Comparison of ENCODE assay signal across 19 cellular contexts in genomic region chr6:35203680-35204079, GRCh38. TPM values are rescaled to one million over a fixed set of nuclear protein-coding genes. Genes with fewer than 3 reads are reported as not detected.
"Had no signal": no experiment of that assay in that cellular context is flagged by ENCODE, and none has a peak within 500 bp of the region (broad histone marks: within the 10 kb centered on the region; RNA-seq: fewer than 3 reads in every experiment).

No MANE protein-coding gene starts in this region.

- H3K27ac Mint-ChIP-seq: activated CD4-positive, alpha-beta T cell treated with anti-CD3 and anti-CD28 coated beads, Interleukin-2, amount 10 ng/mL, durations not matched to agents 7 days and 5 days; activated naive CD4-positive, alpha-beta T cell treated with anti-CD3 and anti-CD28 coated beads, Interleukin-2, amount 50 U/mL, for 72 hours; activated T-cell treated with anti-CD3 and anti-CD28 coated beads, Interleukin-2, amount 50 U/mL, for 72 hours; natural killer cell treated with Interleukin-12 subunit alpha and Interleukin-12 subunit beta and Interleukin-15 and Interleukin-18, amount 100 ng/mL, for 72 hours; type B pancreatic cell had no signal

- H3K36me3 Mint-ChIP-seq: activated naive CD4-positive, alpha-beta T cell treated with anti-CD3 and anti-CD28 coated beads, Interleukin-2, amount 50 U/mL, for 72 hours; natural killer cell treated with Interleukin-12 subunit alpha and Interleukin-12 subunit beta and Interleukin-15 and Interleukin-18, amount 100 ng/mL, for 72 hours; type B pancreatic cell had no signal

- H3K9me3 ChIP-seq: body of pancreas, colonic mucosa, left lung, right atrium auricular region had no signal

- H3K4me3 ChIP-seq: body of pancreas, colonic mucosa, left lung, right atrium auricular region, smooth muscle cell had no signal

- H3K4me2 ChIP-seq: smooth muscle cell had no signal

- H3K9me3 Mint-ChIP-seq: activated CD4-positive, alpha-beta T cell treated with anti-CD3 and anti-CD28 coated beads, Interleukin-2, amount 10 ng/mL, durations not matched to agents 7 days and 5 days; activated naive CD4-positive, alpha-beta T cell treated with anti-CD3 and anti-CD28 coated beads, Interleukin-2, amount 50 U/mL, for 72 hours; activated T-cell treated with anti-CD3 and anti-CD28 coated beads, Interleukin-2, amount 50 U/mL, for 72 hours; natural killer cell treated with Interleukin-12 subunit alpha and Interleukin-12 subunit beta and Interleukin-15 and Interleukin-18, amount 100 ng/mL, for 72 hours; type B pancreatic cell had no signal

- H3K27ac ChIP-seq: body of pancreas, colonic mucosa, left lung, right atrium auricular region had no signal

- DNase-seq: activated CD4-positive, alpha-beta T cell treated with anti-CD3 and anti-CD28 coated beads, Interleukin-2, amount 10 ng/mL, durations not matched to agents 7 days and 5 days; activated CD8-positive, alpha-beta memory T cell treated with anti-CD3 and anti-CD28 coated beads, Interleukin-2, amount 50 U/mL, for 48 hours; activated gamma-delta T cell; activated T-cell treated with anti-CD3 and anti-CD28 coated beads, Interleukin-2, amount 50 U/mL, for 72 hours; amniotic stem cell; body of pancreas; central memory CD4-positive, alpha-beta T cell; colonic mucosa; hippocampal formation; left lung; mesenchymal stem cell; stimulated activated CD4-positive, alpha-beta T cell treated with anti-CD3 and anti-CD28 coated beads, Interleukin-4, amount 100 ng/mL, for 4 hours; stimulated activated CD8-positive, alpha-beta memory T cell treated with anti-CD3 and anti-CD28 coated beads, Interleukin-4, amount 100 ng/mL, for 48 hours; stimulated activated naive CD8-positive, alpha-beta T cell treated with anti-CD3 and anti-CD28 coated beads, Interleukin-15, Interleukin-2, amounts not matched to agents 100 U/mL and 50 U/mL, for 24 hours had no signal

- H3K4me1 ChIP-seq: body of pancreas, colonic mucosa, left lung, right atrium auricular region had no signal

- ATAC-seq: activated naive CD4-positive, alpha-beta T cell treated with anti-CD3 and anti-CD28 coated beads, Interleukin-2, amount 50 U/mL, for 72 hours; activated T-cell treated with anti-CD3 and anti-CD28 coated beads, Interleukin-2, amount 50 U/mL, for 72 hours; body of pancreas; left lung; natural killer cell treated with Interleukin-12 subunit alpha and Interleukin-12 subunit beta and Interleukin-15 and Interleukin-18, amount 100 ng/mL, for 72 hours; stimulated activated naive CD8-positive, alpha-beta T cell treated with anti-CD3 and anti-CD28 coated beads, Interleukin-15, Interleukin-2, amounts not matched to agents 100 U/mL and 50 U/mL, for 24 hours had no signal

- H3K27me3 ChIP-seq: body of pancreas, colonic mucosa, right atrium auricular region had no signal

- H3K4me1 Mint-ChIP-seq: activated CD4-positive, alpha-beta T cell treated with anti-CD3 and anti-CD28 coated beads, Interleukin-2, amount 10 ng/mL, durations not matched to agents 7 days and 5 days had no signal

- H3K36me3 ChIP-seq: colonic mucosa, left lung, right atrium auricular region had no signal

- H3K4me3 Mint-ChIP-seq: activated CD4-positive, alpha-beta T cell treated with anti-CD3 and anti-CD28 coated beads, Interleukin-2, amount 10 ng/mL, durations not matched to agents 7 days and 5 days; activated T-cell treated with anti-CD3 and anti-CD28 coated beads, Interleukin-2, amount 50 U/mL, for 72 hours; natural killer cell treated with Interleukin-12 subunit alpha and Interleukin-12 subunit beta and Interleukin-15 and Interleukin-18, amount 100 ng/mL, for 72 hours; type B pancreatic cell had no signal

RNA-seq across cellular contexts. Expression of gene SCUBE3, which starts 10.1 kb away (rescaled TPM):
- total RNA-seq: activated CD4-positive, alpha-beta T cell treated with anti-CD3 and anti-CD28 coated beads, Interleukin-2, amount 10 ng/mL, durations not matched to agents 7 days and 5 days had no signal
